In genomic region chr3:69838696-69839515, GRCh38 we compare ENCODE assay signal across 1 cellular context.
TF ChIP-seq lines count a peak whose summit lies in the region.

No MANE protein-coding gene starts in this region.

TF ChIP-seq in SK-N-SH, 30 proteins besides CTCF, POLR2A, EP300 and RAD21 (continued from another document):
- TF ChIP-seq, protein P1, sequence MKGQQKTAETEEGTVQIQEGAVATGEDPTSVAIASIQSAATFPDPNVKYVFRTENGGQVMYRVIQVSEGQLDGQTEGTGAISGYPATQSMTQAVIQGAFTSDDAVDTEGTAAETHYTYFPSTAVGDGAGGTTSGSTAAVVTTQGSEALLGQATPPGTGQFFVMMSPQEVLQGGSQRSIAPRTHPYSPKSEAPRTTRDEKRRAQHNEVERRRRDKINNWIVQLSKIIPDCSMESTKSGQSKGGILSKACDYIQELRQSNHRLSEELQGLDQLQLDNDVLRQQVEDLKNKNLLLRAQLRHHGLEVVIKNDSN (IDR thresholded peaks at IDR 0.05; ENCODE audit: borderline replicate concordance, low read depth), result no peak
- 0 out of 2 replicates have a peak, but pooled peaks have one; percentile 12 for TF ChIP-seq RXRA (IDR thresholded peaks at IDR 0.05; ENCODE audit: borderline replicate concordance, low read depth)
- no peak for TF ChIP-seq FOXJ3 (CRISPR knock-in tag; IDR thresholded peaks at IDR 0.05)
- TF ChIP-seq TCF12 (IDR thresholded peaks at IDR 0.05), result no peak
- TF ChIP-seq ELF1 (IDR thresholded peaks at IDR 0.05), result no peak
- TF ChIP-seq RCOR1 (IDR thresholded peaks at IDR 0.05; ENCODE audit: low read length), result no peak
- no peak for TF ChIP-seq SIN3A (IDR thresholded peaks at IDR 0.05; ENCODE audit: borderline replicate concordance, low read depth, low read length)
- no peak for TF ChIP-seq RFX5 (IDR thresholded peaks at IDR 0.05; ENCODE audit: low read length)
- 0 out of 2 replicates have a peak, but pooled peaks have one; percentile 1 for TF ChIP-seq TAF1 (IDR thresholded peaks at IDR 0.05; ENCODE audit: borderline replicate concordance, low read depth, low read length)
- TF ChIP-seq CHD2 (IDR thresholded peaks at IDR 0.05; ENCODE audit: low read length, partially characterized antibody), result no peak
- no peak for TF ChIP-seq MEF2A (IDR thresholded peaks at IDR 0.05; ENCODE audit: borderline replicate concordance, low read depth)
- TF ChIP-seq, protein P2, sequence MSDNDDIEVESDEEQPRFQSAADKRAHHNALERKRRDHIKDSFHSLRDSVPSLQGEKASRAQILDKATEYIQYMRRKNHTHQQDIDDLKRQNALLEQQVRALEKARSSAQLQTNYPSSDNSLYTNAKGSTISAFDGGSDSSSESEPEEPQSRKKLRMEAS (IDR thresholded peaks at IDR 0.05; ENCODE audit: low read depth), result 0 out of 2 replicates have a peak, but pooled peaks have one; percentile 3
- TF ChIP-seq USF2 (IDR thresholded peaks at IDR 0.05; ENCODE audit: borderline replicate concordance, low read depth, low read length), result no peak
